Comparison of ENCODE assay signal across 12 cellular contexts in genomic region chr12:32482226-32482625, GRCh38.
A peak's percentile ranks its signal among the peaks of the same experiment; 100 is the strongest.
DNase-seq lines count a peak whose midpoint lies in the region; ATAC-seq, FAIRE-seq and TF ChIP-seq lines count a peak whose summit lies in the region.
"Had no signal": no experiment of that assay in that cellular context is flagged by ENCODE, and none has a peak within 500 bp of the region (broad histone marks: within the 10 kb centered on the region; RNA-seq: fewer than 3 reads in every experiment).

No MANE protein-coding gene starts in this region.

- TF ChIP-seq POLR2A in GM12878 (IDR thresholded peaks at IDR 0.05; ENCODE audit: low read depth, low read length) (no peak), upper lobe of left lung (IDR thresholded peaks at IDR 0.05) (no peak)

- H3K27me3 ChIP-seq in GM12878 (replicated peaks in 1 of 2; ENCODE audit: control insufficient read depth in 2 of 2, insufficient read depth in 2 of 2, low read length in 1 of 2) (0 out of 4 replicates have a peak, but pooled peaks cover 0 to 2% of the 10 kb centered on the region in 2 experiments), upper lobe of left lung (no peaks in the 10 kb centered on the region)
- H3K27me3 ChIP-seq: transverse colon had no signal

- no peak overlapping the region for H3K9ac ChIP-seq in GM12878 (ENCODE audit: control insufficient read depth, insufficient read depth, low read length)

- POLR2A ChIA-PET in GM12878 (lab: Charles Lee) = interaction anchor here (1.0 kb wide), 1 partner anchor 63 kb away, joined by 3 read pairs; no protein-coding TSS in a partner anchor

- WGBS in GM12878 (ENCODE audit: insufficient coverage, insufficient replicate concordance, low lambda C conversion rate, missing lambda C conversion rate) = 0% methylated on average over 3 of the region's 3 CpGs
- 49 to 51% methylated on average over 3 of the region's 3 CpGs for WGBS in upper lobe of left lung, 2 donors

- no peak for TF ChIP-seq RAD21 in GM12878 (IDR thresholded peaks at IDR 0.05; ENCODE audit: insufficient read depth, low read depth, low read length)

- SMC1A ChIA-PET in GM12878 (lab: Charles Lee; ENCODE audit: uncharacterized antibody, unreplicated experiment) = no interaction called here

- H3K79me2 ChIP-seq in GM12878 (ENCODE audit: control insufficient read depth, insufficient read depth, low read length) = no peaks in the 10 kb centered on the region

- H2AFZ ChIP-seq in GM12878 (ENCODE audit: control insufficient read depth, low read depth, low read length) = no peak overlapping the region

- H3K4me2 ChIP-seq in GM12878 (ENCODE audit: control insufficient read depth, insufficient read depth) = peak overlapping the region; percentile 48
- H3K4me2 ChIP-seq: A549 had no signal

- DNase-seq in Right ventricle myocardium inferior (ENCODE audit: missing footprints) = no peak
- no peak for DNase-seq in cardiac septum (ENCODE audit: low spot score)
- peak; percentile 12 for DNase-seq in GM12878 (ENCODE audit: low read depth, low spot score)
- DNase-seq in upper lobe of left lung = no peak
- no peak for DNase-seq in stimulated activated CD4-positive, alpha-beta T cell treated with anti-CD3 and anti-CD28 coated beads, Interleukin-12 subunit alpha, Interleukin-12 subunit beta, amount 100 ng/mL, for 4 hours
- no peak for DNase-seq in hippocampal formation (lab: John Stamatoyannopoulos, UW)
- DNase-seq in coronary artery (ENCODE audit: low spot score) = no peak
- DNase-seq: activated T-cell treated with anti-CD3 and anti-CD28 coated beads, Interleukin-2, amount 50 U/mL, for 1 hour; transverse colon had no signal

- intact Hi-C loops in Right ventricle myocardium inferior (cut with DNase I) = loop anchor here (5.0 kb wide), 1 partner anchor 85 kb away; no protein-coding TSS in a partner anchor
- intact Hi-C loops in cardiac septum (cut with DNase I) = loop anchor here (10.0 kb wide), 1 partner anchor 53 kb away; no protein-coding TSS in a partner anchor
- intact Hi-C loops in GM12878 (cut with micrococcal nuclease; ENCODE audit: unreplicated experiment) = no loop called here

- no peaks in the 10 kb centered on the region for H4K20me1 ChIP-seq in GM12878 (ENCODE audit: control insufficient read depth, insufficient read depth)

- TF ChIP-seq EP300 in GM12878 (IDR thresholded peaks at IDR 0.05; ENCODE audit: borderline replicate concordance in 1 of 2, control insufficient read depth in 1 of 2, low read depth in 2 of 2, low read length in 2 of 2) = no peak
- no peak for TF ChIP-seq EP300 in upper lobe of left lung (IDR thresholded peaks at IDR 0.05)

- no TSS peak for BruUV-seq in GM12878 (replicated peaks; lab: Mats Ljungman, UMichigan)

- RAD21 ChIA-PET in GM12878 (lab: Charles Lee; ENCODE audit: unreplicated experiment) = interaction anchor here (0.8 kb wide), 1 partner anchor 30 kb away, joined by 3 read pairs; no protein-coding TSS in a partner anchor

- H3K4me3 ChIP-seq in GM12878 (no peak overlapping the region), upper lobe of left lung (no peak overlapping the region), coronary artery (no peak overlapping the region)
- H3K4me3 ChIP-seq: A549, transverse colon had no signal

- TF ChIP-seq CTCF in GM12878 (IDR thresholded peaks at IDR 0.05 in 2 of 3, conservative IDR thresholded peaks at IDR 0.05 in 1 of 3; ENCODE audit: control insufficient read depth in 2 of 3, extremely low read depth in 1 of 3, insufficient read depth in 1 of 3, low read depth in 3 of 3, low read length in 3 of 3) (no peak), upper lobe of left lung (IDR thresholded peaks at IDR 0.05) (no peak), coronary artery (IDR thresholded peaks at IDR 0.05) (no peak)

- CTCF ChIA-PET in GM12878 (lab: Yijun Ruan, JAX) = no interaction called here

- in situ Hi-C loops in GM12878 (cut with MboI) = no loop called here

- ATAC-seq in Right ventricle myocardium inferior = peak; percentile 53
- peak; percentile 51 for ATAC-seq in HG03469 (IDR thresholded peaks at IDR 0.05; ENCODE audit: unreplicated experiment)
- ATAC-seq in GM12878 = peak; percentile 57
- ATAC-seq in upper lobe of left lung (ENCODE audit: low FRiP score in 2 of 2) = peak in 1 of 2 donors; percentile 66
- ATAC-seq: A549, Panc1 had no signal

- H3K27ac ChIP-seq in GM12878 (ENCODE audit: control insufficient read depth, insufficient read depth) = no peak overlapping the region
- H3K27ac ChIP-seq in upper lobe of left lung = peak overlapping the region; percentile 33 to 82 (median 74)
- no peak overlapping the region for H3K27ac ChIP-seq in coronary artery
- H3K27ac ChIP-seq: A549 had no signal

- no peak for FAIRE-seq in GM12878 (lab: Jason Lieb, UNC)
- FAIRE-seq: A549 had no signal

- peaks cover 10% of the 10 kb centered on the region for H3K4me1 ChIP-seq in GM12878 (ENCODE audit: control insufficient read depth, insufficient read depth, low read length)
- H3K4me1 ChIP-seq in upper lobe of left lung = peaks cover 11 to 18% (median 13%) of the 10 kb centered on the region in 4 donors

- H3K36me3 ChIP-seq in GM12878 (ENCODE audit: control insufficient read depth in 2 of 2, insufficient read depth in 2 of 2, low read length in 1 of 2) (no peaks in the 10 kb centered on the region), upper lobe of left lung (no peaks in the 10 kb centered on the region)
- H3K36me3 ChIP-seq: transverse colon had no signal

- no peaks in the 10 kb centered on the region for H3K9me3 ChIP-seq in GM12878 (replicated peaks; ENCODE audit: control insufficient read depth, insufficient read depth, low read length)
- no peaks in the 10 kb centered on the region for H3K9me3 ChIP-seq in upper lobe of left lung
- H3K9me3 ChIP-seq: A549, transverse colon had no signal

TF ChIP-seq in GM12878, 131 proteins besides CTCF, POLR2A, EP300 and RAD21:
- TF ChIP-seq GATAD2B (conservative IDR thresholded peaks at IDR 0.05; ENCODE audit: low read depth) = no peak
- TF ChIP-seq NR2F1 (conservative IDR thresholded peaks at IDR 0.05) = 0 out of 2 replicates have a peak, but pooled peaks have one; percentile 26
- peak; percentile 37; the same call in 1 of the 2 replicates for TF ChIP-seq SPI1 (IDR thresholded peaks at IDR 0.05; ENCODE audit: borderline replicate concordance, insufficient read depth, low read depth, low read length)
- peak; percentile 75 for TF ChIP-seq MEF2B (IDR thresholded peaks at IDR 0.05; ENCODE audit: partially characterized antibody, poor library complexity, severe bottlenecking)
- peak; percentile 90 for TF ChIP-seq ZNF217 (IDR thresholded peaks at IDR 0.05)
- TF ChIP-seq RUNX3 (IDR thresholded peaks at IDR 0.05; ENCODE audit: low read length) = peak; percentile 81
- 0 out of 2 replicates have a peak, but pooled peaks have one; percentile 29 for TF ChIP-seq NFIC (IDR thresholded peaks at IDR 0.05; ENCODE audit: low read depth, low read length)
- TF ChIP-seq MEF2A (IDR thresholded peaks at IDR 0.05; ENCODE audit: insufficient read depth, low read depth, low read length) = peak; percentile 85
- TF ChIP-seq ZNF592 (IDR thresholded peaks at IDR 0.05) = no peak
- no peak for TF ChIP-seq MYB (IDR thresholded peaks at IDR 0.05; ENCODE audit: borderline replicate concordance, low read depth, low read length)

Comparison
In these comparisons a context has a peak if more than half of its experiments do, and no peak if none do; other contexts are left out.
1. H3K27ac ChIP-seq: peak in upper lobe of left lung (4 of 4); none in GM12878 (single experiment) and coronary artery (0 of 2).